ENCODE assay signal across 1 cellular context in genomic region chr17:39224778-39225307, GRCh38.
TF ChIP-seq lines count a peak whose summit lies in the region.

No MANE protein-coding gene starts in this region.

TF ChIP-seq in H1, 55 proteins besides CTCF, POLR2A, EP300 and RAD21:
- TF ChIP-seq CHD7 (IDR thresholded peaks at IDR 0.05; ENCODE audit: insufficient replicate concordance, low read length) = no peak
- TF ChIP-seq RXRA (IDR thresholded peaks at IDR 0.05; ENCODE audit: insufficient read depth, low read depth, low read length) = no peak
- TF ChIP-seq SP4 (IDR thresholded peaks at IDR 0.05; ENCODE audit: low read length) = no peak
- TF ChIP-seq MAFK (IDR thresholded peaks at IDR 0.05; ENCODE audit: low read depth, low read length) = no peak
- peak; percentile 54 for TF ChIP-seq ASH2L (IDR thresholded peaks at IDR 0.05; ENCODE audit: low read length)
- no peak for TF ChIP-seq YY1 (IDR thresholded peaks at IDR 0.05; ENCODE audit: low read depth, low read length)
- TF ChIP-seq CBX8 (IDR thresholded peaks at IDR 0.05; ENCODE audit: borderline replicate concordance, low read depth, low read length) = no peak
- TF ChIP-seq CHD1 (IDR thresholded peaks at IDR 0.05; ENCODE audit: low read depth, low read length) = no peak
- TF ChIP-seq CTBP2 (IDR thresholded peaks at IDR 0.05; ENCODE audit: borderline replicate concordance, insufficient read depth, insufficient read length, low read length) = no peak
- TF ChIP-seq KDM4A (IDR thresholded peaks at IDR 0.05; ENCODE audit: low read depth, low read length, severe bottlenecking) = peak; percentile 26
- TF ChIP-seq EZH2 (IDR thresholded peaks at IDR 0.05; ENCODE audit: low read depth, low read length, severe bottlenecking) = peak; percentile 93
- no peak for TF ChIP-seq JUND (IDR thresholded peaks at IDR 0.05; ENCODE audit: low read length)
- no peak for TF ChIP-seq ATF3 (IDR thresholded peaks at IDR 0.05; ENCODE audit: insufficient read depth, low read depth, low read length)
- TF ChIP-seq SUZ12 (IDR thresholded peaks at IDR 0.05; ENCODE audit: low read length) = peak; percentile 94
- TF ChIP-seq PHF8 (conservative IDR thresholded peaks at IDR 0.05; ENCODE audit: low read depth, low read length) = no peak
- TF ChIP-seq POU5F1 (IDR thresholded peaks at IDR 0.05; ENCODE audit: low read depth, low read length) = no peak
- TF ChIP-seq KDM5A (IDR thresholded peaks at IDR 0.05; ENCODE audit: low read length) = no peak
- TF ChIP-seq POLR2AphosphoS5 (IDR thresholded peaks at IDR 0.05; ENCODE audit: low read depth, low read length) = no peak
